ENCODE assay signal across 8 cellular contexts in genomic region chr6:95578106-95578410, GRCh38. TPM values are rescaled to one million over a fixed set of nuclear protein-coding genes. Genes with fewer than 3 reads are reported as not detected.
DNase-seq lines count a peak whose midpoint lies in the region; ATAC-seq and TF ChIP-seq lines count a peak whose summit lies in the region.

No MANE protein-coding gene starts in this region.

- no peaks in the 10 kb centered on the region for H3K9me3 ChIP-seq in SJSA1 (replicated peaks)
- H3K9me3 ChIP-seq in osteoblast (ENCODE audit: low read depth, low read length) = no peaks in the 10 kb centered on the region

- H3K4me1 ChIP-seq in SJSA1 (replicated peaks) (peaks cover 3% of the 10 kb centered on the region; the same call in 1 of the 2 replicates), osteoblast (ENCODE audit: insufficient read depth, low read length) (peaks cover 11% of the 10 kb centered on the region)

- H3K4me2 ChIP-seq in osteoblast (ENCODE audit: insufficient read depth, low read length) = peak overlapping the region; percentile 95

- no peak for TF ChIP-seq CTCF in 22Rv1 (IDR thresholded peaks at IDR 0.05)
- TF ChIP-seq CTCF in osteoblast (IDR thresholded peaks at IDR 0.05; ENCODE audit: extremely low read depth, low read depth, low read length) = no peak

- ATAC-seq in GM18498 (IDR thresholded peaks at IDR 0.05; ENCODE audit: unreplicated experiment) (peak; percentile 13), HG02938 (IDR thresholded peaks at IDR 0.05; ENCODE audit: unreplicated experiment) (peak; percentile 11), esophagus mucosa (peak; percentile 32)

- H3K79me2 ChIP-seq in osteoblast (ENCODE audit: insufficient read depth, low read length) = peaks cover 40% of the 10 kb centered on the region

- H2AFZ ChIP-seq in osteoblast (ENCODE audit: low read length) = peak overlapping the region; percentile 99

- H3K27me3 ChIP-seq in SJSA1 (replicated peaks) = no peaks in the 10 kb centered on the region
- no peaks in the 10 kb centered on the region for H3K27me3 ChIP-seq in osteoblast (ENCODE audit: insufficient read depth, low read length)

- H4K20me1 ChIP-seq in osteoblast (ENCODE audit: insufficient read depth, low read length) = no peaks in the 10 kb centered on the region

- H3K27ac ChIP-seq in 22Rv1 = peak overlapping the region; percentile 96
- peak overlapping the region; percentile 73 for H3K27ac ChIP-seq in SJSA1
- H3K27ac ChIP-seq in osteoblast (ENCODE audit: low read depth, low read length) = peak overlapping the region; percentile 88

- H3K4me3 ChIP-seq in SJSA1 = peak overlapping the region; percentile 70
- H3K4me3 ChIP-seq in osteoblast (ENCODE audit: insufficient read depth, low read length) = peak overlapping the region; percentile 92

- no peak for DNase-seq in SJSA1 (ENCODE audit: low read depth in 1 of 2, low spot score in 2 of 2)
- no peak for DNase-seq in osteoblast (ENCODE audit: insufficient read length, low spot score, missing footprints)
- no peak for DNase-seq in medulla oblongata (ENCODE audit: extremely low spot score)
- no peak for DNase-seq in OCI-M1 (lab: John Stamatoyannopoulos, UW)

- no peaks in the 10 kb centered on the region for H3K36me3 ChIP-seq in SJSA1
- no peaks in the 10 kb centered on the region for H3K36me3 ChIP-seq in osteoblast (ENCODE audit: insufficient read depth, low read length)

RNA-seq across cellular contexts. Expression of gene MANEA, which starts 0.7 kb away (rescaled TPM):
- total RNA-seq in SJSA1 (2014; rRNA removed; shearing (Covaris generic)) = 17.1 and 33.8 TPM in 2 replicates
- total RNA-seq in esophagus mucosa = 8.4 TPM
- total RNA-seq in osteoblast = 14.1 and 15.9 TPM in 2 replicates
